9 cellular contexts compared by ENCODE assay signal in genomic region chr10:102410427-102411073, GRCh38. TPM values are rescaled to one million over a fixed set of nuclear protein-coding genes. Genes with fewer than 3 reads are reported as not detected.
DNase-seq lines count a peak whose midpoint lies in the region; ATAC-seq, FAIRE-seq and TF ChIP-seq lines count a peak whose summit lies in the region.
"Had no signal": no experiment of that assay in that cellular context is flagged by ENCODE, and none has a peak within 500 bp of the region (broad histone marks: within the 10 kb centered on the region; RNA-seq: fewer than 3 reads in every experiment).

No MANE protein-coding gene starts in this region.

- H3K9ac ChIP-seq in endocrine pancreas (ENCODE audit: control insufficient read depth, insufficient read depth, low read length), result peak overlapping the region; percentile 95
- H3K9ac ChIP-seq in neural progenitor cell, result no peak overlapping the region

- H3K9me3 ChIP-seq in A549, result no peaks in the 10 kb centered on the region
- no peaks in the 10 kb centered on the region for H3K9me3 ChIP-seq in endocrine pancreas (ENCODE audit: control insufficient read depth, low read length)
- H3K9me3 ChIP-seq in neural progenitor cell (ENCODE audit: low read depth), result no peaks in the 10 kb centered on the region

- H3K27me3 Mint-ChIP-seq in neural progenitor cell (ENCODE audit: insufficient read depth, low read depth), result peaks cover 33% of the 10 kb centered on the region

- DNase-seq in A549 (ENCODE audit: low read depth in 1 of 2, low spot score in 1 of 2), result no peak
- DNase-seq in activated CD4-positive, alpha-beta T cell treated with anti-CD3 and anti-CD28 coated beads, Interleukin-2, amount 50 U/mL, for 1 hour, result peak; percentile 55
- peak; percentile 60 for DNase-seq in neural progenitor cell (ENCODE audit: low spot score)
- no peak for DNase-seq in dermis blood vessel endothelial cell
- DNase-seq in urothelium cell line (ENCODE audit: low spot score), result no peak
- DNase-seq: DND-41 had no signal

- H3K4me3 Mint-ChIP-seq in neural progenitor cell, result peak overlapping the region; percentile 77

- FAIRE-seq in A549 (lab: Jason Lieb, UNC) (no peak), urothelium cell line (lab: Jason Lieb, UNC) (no peak)

- TF ChIP-seq RAD21 in A549 (conservative IDR thresholded peaks at IDR 0.05 in 1 of 2, IDR thresholded peaks at IDR 0.05 in 1 of 2), result no peak

- TF ChIP-seq CTCF in A549 (IDR thresholded peaks at IDR 0.05) (no peak), neural progenitor cell (IDR thresholded peaks at IDR 0.05) (no peak)

- H3K4me1 Mint-ChIP-seq in neural progenitor cell, result peaks cover 66% of the 10 kb centered on the region

- H3K4me3 ChIP-seq in A549 (peak overlapping the region; percentile 28; the same call in 2 of the 3 replicates), endocrine pancreas (ENCODE audit: control insufficient read depth, insufficient read depth, low read length) (peak overlapping the region; percentile 72), neural progenitor cell (peak overlapping the region; percentile 45)

- H3K36me3 Mint-ChIP-seq in neural progenitor cell, result peaks cover 2% of the 10 kb centered on the region

- POLR2A ChIA-PET in A549 (lab: Yijun Ruan, JAX), result no interaction called here

- CTCF ChIA-PET in A549 (lab: Yijun Ruan, JAX), result interaction anchor here (1.0 to 7.3 kb wide), 7 partner anchors 11 to 242 kb away, joined by 3 to 90 read pairs (median 21); partner anchors contain the start of genes FBXL15 and NFKB2

- no peak for ATAC-seq in A549
- ATAC-seq in GM21786 (IDR thresholded peaks at IDR 0.05; ENCODE audit: unreplicated experiment), result no peak
- no peak for ATAC-seq in HG03097 (IDR thresholded peaks at IDR 0.05; ENCODE audit: low FRiP score, unreplicated experiment)

- H2AFZ ChIP-seq in neural progenitor cell (replicated peaks), result peak overlapping the region; percentile 71

- 47% methylated on average over 23 of the region's 48 CpGs for WGBS in A549 (ENCODE audit: missing lambda C conversion rate)

- H3K79me2 ChIP-seq in neural progenitor cell (ENCODE audit: low read depth), result no peaks in the 10 kb centered on the region

- H3K27me3 ChIP-seq in endocrine pancreas (ENCODE audit: control insufficient read depth, insufficient read depth, low read length), result no peaks in the 10 kb centered on the region
- H3K27me3 ChIP-seq in neural progenitor cell, result peaks cover 74% of the 10 kb centered on the region

- TF ChIP-seq POLR2A in A549 (IDR thresholded peaks at IDR 0.05; ENCODE audit: low read length), result no peak

- H3K4me2 ChIP-seq in A549 (peak overlapping the region; percentile 24), neural progenitor cell (peak overlapping the region; percentile 73)

- H3K36me3 ChIP-seq in endocrine pancreas (ENCODE audit: control insufficient read depth, insufficient read depth, low read length) (no peaks in the 10 kb centered on the region), neural progenitor cell (no peaks in the 10 kb centered on the region)

- H3K4me1 ChIP-seq in A549, result peaks cover 3% of the 10 kb centered on the region; the same call in 1 of the 3 replicates
- no peaks in the 10 kb centered on the region for H3K4me1 ChIP-seq in endocrine pancreas (ENCODE audit: control insufficient read depth, insufficient read depth, low read length)
- H3K4me1 ChIP-seq in neural progenitor cell, result peaks cover 38% of the 10 kb centered on the region

- no peak for TF ChIP-seq EP300 in A549 (IDR thresholded peaks at IDR 0.05)

- no peak overlapping the region for H3K27ac Mint-ChIP-seq in neural progenitor cell

- peaks cover 29% of the 10 kb centered on the region for H4K20me1 ChIP-seq in neural progenitor cell (ENCODE audit: low read depth)

- peaks cover 35% of the 10 kb centered on the region for H3F3A ChIP-seq in neural progenitor cell (ENCODE audit: low read depth)

- H3K27ac ChIP-seq in A549 (peak overlapping the region in 1 of 2 experiments; percentile 58; a peak in 2 of 6 replicates), neural progenitor cell (no peak overlapping the region)

- no peaks in the 10 kb centered on the region for H3K9me3 Mint-ChIP-seq in neural progenitor cell

TF ChIP-seq in A549, 52 proteins besides CTCF, POLR2A, EP300 and RAD21:
- TF ChIP-seq HEYL (CRISPR knock-in tag; IDR thresholded peaks at IDR 0.05) (no peak), FOXS1 (CRISPR knock-in tag; IDR thresholded peaks at IDR 0.05) (no peak), USF2 (IDR thresholded peaks at IDR 0.05) (no peak), TP53 (CRISPR knock-in tag; IDR thresholded peaks at IDR 0.05) (no peak), HOXB5 (CRISPR knock-in tag; IDR thresholded peaks at IDR 0.05) (no peak), JUNB (IDR thresholded peaks at IDR 0.05) (no peak), POLR2AphosphoS2 (conservative IDR thresholded peaks at IDR 0.05; ENCODE audit: low read length) (no peak; the same call in 1 of the 2 replicates), HDAC2 (IDR thresholded peaks at IDR 0.05) (no peak), NFE2L2 (conservative IDR thresholded peaks at IDR 0.05; ENCODE audit: low read length) (no peak), BHLHE40 (IDR thresholded peaks at IDR 0.05; ENCODE audit: low read depth, low read length) (no peak), ZNF302 (CRISPR knock-in tag; IDR thresholded peaks at IDR 0.05) (no peak), HOXA7 (CRISPR knock-in tag; IDR thresholded peaks at IDR 0.05) (no peak)

RNA-seq across cellular contexts. Expression of gene PSD, which starts 8.0 kb away (rescaled TPM):
- polyA plus RNA-seq in A549 (2011; rRNA removed) (0.14 and 0.19 TPM in 2 replicates), A549 (2017; fragmentation: RNase III; extraction: RNeasy Plus Mini Kit Qiagen cat#74134 plus additional on column Dnase treatment) (0.42 to 0.75 TPM (median 0.70 TPM) in 3 replicates)
- polyA plus RNA-seq in A549 (2012; cell fraction: cytosol; rRNA removed), result 0.28 and 0.54 TPM in 2 replicates
- polyA plus RNA-seq in A549 (2012; cell fraction: nucleus; rRNA removed), result 0.45 and 0.83 TPM in 2 replicates
- 0.15 and 0.66 TPM in 2 replicates for polyA minus RNA-seq in A549 (2011; rRNA and poly(A)+ RNA removed)
- total RNA-seq in neural progenitor cell (ENCODE audit: low replicate concordance) (0.09 and 2.8 TPM in 2 replicates), dermis blood vessel endothelial cell (0.23 and 0.34 TPM in 2 replicates)

RNA-seq across cellular contexts. Expression of gene FBXL15, which starts 10.1 kb away (rescaled TPM):
- polyA plus RNA-seq in A549 (2011; rRNA removed) (3.7 and 4.8 TPM in 2 replicates), A549 (2017; fragmentation: RNase III; extraction: RNeasy Plus Mini Kit Qiagen cat#74134 plus additional on column Dnase treatment) (8.7 to 10.4 TPM (median 9.4 TPM) in 3 replicates)
- 15.0 and 18.4 TPM in 2 replicates for polyA plus RNA-seq in A549 (2012; cell fraction: cytosol; rRNA removed)
- 29.5 and 44.2 TPM in 2 replicates for polyA plus RNA-seq in A549 (2012; cell fraction: nucleus; rRNA removed)
- polyA minus RNA-seq in A549 (2011; rRNA and poly(A)+ RNA removed), result 2.8 and 3.2 TPM in 2 replicates
- total RNA-seq in neural progenitor cell (ENCODE audit: low replicate concordance) (4.4 and 12.2 TPM in 2 replicates), dermis blood vessel endothelial cell (9.7 and 12.6 TPM in 2 replicates)

RNA-seq across cellular contexts. Expression of gene NFKB2, which starts 15.0 kb away (rescaled TPM):
- 20.5 and 27.6 TPM in 2 replicates for polyA plus RNA-seq in A549 (2011; rRNA removed)
- polyA plus RNA-seq in A549 (2012; cell fraction: cytosol; rRNA removed), result 61.3 and 70.0 TPM in 2 replicates
- 218 and 281 TPM in 2 replicates for polyA plus RNA-seq in A549 (2012; cell fraction: nucleus; rRNA removed)
- polyA plus RNA-seq in A549 (2017; fragmentation: RNase III; extraction: RNeasy Plus Mini Kit Qiagen cat#74134 plus additional on column Dnase treatment), result 35.7 to 63.6 TPM (median 36.6 TPM) in 3 replicates
- polyA minus RNA-seq in A549 (2011; rRNA and poly(A)+ RNA removed), result 16.0 and 17.9 TPM in 2 replicates
- 4.0 and 14.9 TPM in 2 replicates for total RNA-seq in neural progenitor cell (ENCODE audit: low replicate concordance)
- 33.0 and 35.7 TPM in 2 replicates for total RNA-seq in dermis blood vessel endothelial cell

RNA-seq across cellular contexts. Expression of gene CUEDC2, which starts 21.8 kb away (rescaled TPM):
- polyA plus RNA-seq in A549 (2011; rRNA removed), result 42.5 and 43.7 TPM in 2 replicates
- 58.5 and 59.9 TPM in 2 replicates for polyA plus RNA-seq in A549 (2012; cell fraction: cytosol; rRNA removed)
- polyA plus RNA-seq in A549 (2012; cell fraction: nucleus; rRNA removed), result 74.7 and 75.8 TPM in 2 replicates
- 52.1 to 69.3 TPM (median 67.4 TPM) in 3 replicates for polyA plus RNA-seq in A549 (2017; fragmentation: RNase III; extraction: RNeasy Plus Mini Kit Qiagen cat#74134 plus additional on column Dnase treatment)
- polyA minus RNA-seq in A549 (2011; rRNA and poly(A)+ RNA removed), result 28.0 and 34.8 TPM in 2 replicates
- total RNA-seq in neural progenitor cell (ENCODE audit: low replicate concordance), result 64.0 and 97.4 TPM in 2 replicates
- 48.5 and 51.2 TPM in 2 replicates for total RNA-seq in dermis blood vessel endothelial cell

RNA-seq across cellular contexts. Expression of gene C10orf95, which starts 40.8 kb away (rescaled TPM):
- polyA plus RNA-seq in A549 (2011; rRNA removed) (0.09 and 0.12 TPM in 2 replicates), A549 (2017; fragmentation: RNase III; extraction: RNeasy Plus Mini Kit Qiagen cat#74134 plus additional on column Dnase treatment) (0.07 to 0.13 TPM (median 0.07 TPM) in 3 replicates)
- 0.20 and 0.31 TPM in 2 replicates for polyA plus RNA-seq in A549 (2012; cell fraction: cytosol; rRNA removed)
- 0.13 and 0.16 TPM in 2 replicates for polyA plus RNA-seq in A549 (2012; cell fraction: nucleus; rRNA removed)
- 0.24 and 0.33 TPM in 2 replicates for polyA minus RNA-seq in A549 (2011; rRNA and poly(A)+ RNA removed)
- total RNA-seq in neural progenitor cell (ENCODE audit: low replicate concordance) (not detected in 2 replicates), dermis blood vessel endothelial cell (0.05 TPM in 1 of 2 replicates, not detected in the other)

Comparison
In these comparisons a context has a peak if more than half of its experiments do, and no peak if none do; other contexts are left out.
1. DNase-seq: peak in activated CD4-positive, alpha-beta T cell treated with anti-CD3 and anti-CD28 coated beads, Interleukin-2, amount 50 U/mL, for 1 hour (single experiment) and neural progenitor cell (single experiment); none in A549 (0 of 2), dermis blood vessel endothelial cell (single experiment) and urothelium cell line (single experiment).
2. Peak in every context shown above with its lines, with median percentiles within 50 percentile points of each other: H3K4me3 ChIP-seq.